ENCODE assay signal across 1 cellular context in the genomic region with DNA sequence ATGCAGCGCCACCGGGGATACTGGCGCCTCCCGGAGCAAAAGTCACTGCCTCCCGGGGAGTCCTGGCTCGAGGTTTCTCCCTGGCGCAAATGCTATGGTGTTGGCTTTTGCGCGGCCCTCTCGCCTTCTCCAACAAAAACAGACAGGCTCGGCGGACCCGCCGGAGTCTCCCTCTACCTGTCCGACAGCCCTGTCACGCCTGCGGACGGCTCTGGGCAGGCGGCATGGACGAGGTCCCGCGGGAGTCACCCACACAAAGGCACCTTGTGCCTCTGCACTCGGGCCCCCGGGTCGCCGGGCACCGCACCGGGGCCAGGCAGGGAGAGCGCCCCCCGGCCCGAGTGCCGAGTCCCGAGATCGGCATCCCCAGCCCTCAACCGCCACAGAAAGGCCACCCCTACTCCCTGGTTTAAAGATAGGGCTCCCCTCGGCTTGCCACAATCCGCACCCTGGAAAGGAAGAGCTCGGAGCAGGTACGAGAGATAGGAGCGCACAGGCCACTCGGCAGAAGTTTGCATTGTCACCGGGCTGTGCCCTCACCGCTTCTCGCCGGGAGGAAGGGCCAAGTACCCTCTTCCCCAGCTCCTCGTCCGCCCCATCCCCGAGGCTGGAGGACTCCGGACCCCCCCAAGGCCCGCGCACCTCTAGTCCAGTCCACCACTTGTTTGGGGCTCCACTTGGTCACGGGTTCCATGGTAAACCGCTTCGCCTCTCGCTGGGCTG.
TF ChIP-seq lines count a peak whose summit lies in the region.

No MANE protein-coding gene starts in this region.

TF ChIP-seq in K562, 482 proteins besides CTCF, POLR2A, EP300 and RAD21 (continues in another document):
- TF ChIP-seq ZNF263 (CRISPR knock-in tag; IDR thresholded peaks at IDR 0.05; ENCODE audit: borderline replicate concordance): peak; percentile 77
- TF ChIP-seq MTA2 (IDR thresholded peaks at IDR 0.05; ENCODE audit: low read depth): peak; percentile 5; the same call in 1 of the 2 replicates
- TF ChIP-seq TEAD4 (IDR thresholded peaks at IDR 0.05; ENCODE audit: low read length): no peak
- TF ChIP-seq TEAD4 (CRISPR knock-in tag; IDR thresholded peaks at IDR 0.05; ENCODE audit: borderline replicate concordance): 0 out of 2 replicates have a peak, but pooled peaks have one; percentile 86
- TF ChIP-seq SRF (CRISPR knock-in tag; IDR thresholded peaks at IDR 0.05): peak in 1 of 2 experiments; percentile 25; a peak in 1 of 4 replicates
- TF ChIP-seq ZNF224 (CRISPR knock-in tag; IDR thresholded peaks at IDR 0.05): peak; percentile 61; the same call in 1 of the 2 replicates
- TF ChIP-seq FOXP1 (CRISPR knock-in tag; IDR thresholded peaks at IDR 0.05): peak; percentile 62
- TF ChIP-seq TAF1 (IDR thresholded peaks at IDR 0.05; ENCODE audit: control insufficient read depth, extremely low read depth, insufficient read depth, low read length, severe bottlenecking): peak; percentile 38
- peak; percentile 70 for TF ChIP-seq L3MBTL2 (IDR thresholded peaks at IDR 0.05)
- TF ChIP-seq, protein P1, sequence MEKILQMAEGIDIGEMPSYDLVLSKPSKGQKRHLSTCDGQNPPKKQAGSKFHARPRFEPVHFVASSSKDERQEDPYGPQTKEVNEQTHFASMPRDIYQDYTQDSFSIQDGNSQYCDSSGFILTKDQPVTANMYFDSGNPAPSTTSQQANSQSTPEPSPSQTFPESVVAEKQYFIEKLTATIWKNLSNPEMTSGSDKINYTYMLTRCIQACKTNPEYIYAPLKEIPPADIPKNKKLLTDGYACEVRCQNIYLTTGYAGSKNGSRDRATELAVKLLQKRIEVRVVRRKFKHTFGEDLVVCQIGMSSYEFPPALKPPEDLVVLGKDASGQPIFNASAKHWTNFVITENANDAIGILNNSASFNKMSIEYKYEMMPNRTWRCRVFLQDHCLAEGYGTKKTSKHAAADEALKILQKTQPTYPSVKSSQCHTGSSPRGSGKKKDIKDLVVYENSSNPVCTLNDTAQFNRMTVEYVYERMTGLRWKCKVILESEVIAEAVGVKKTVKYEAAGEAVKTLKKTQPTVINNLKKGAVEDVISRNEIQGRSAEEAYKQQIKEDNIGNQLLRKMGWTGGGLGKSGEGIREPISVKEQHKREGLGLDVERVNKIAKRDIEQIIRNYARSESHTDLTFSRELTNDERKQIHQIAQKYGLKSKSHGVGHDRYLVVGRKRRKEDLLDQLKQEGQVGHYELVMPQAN (IDR thresholded peaks at IDR 0.05; ENCODE audit: borderline replicate concordance): peak; percentile 15; the same call in 1 of the 2 replicates
- TF ChIP-seq, protein P2, sequence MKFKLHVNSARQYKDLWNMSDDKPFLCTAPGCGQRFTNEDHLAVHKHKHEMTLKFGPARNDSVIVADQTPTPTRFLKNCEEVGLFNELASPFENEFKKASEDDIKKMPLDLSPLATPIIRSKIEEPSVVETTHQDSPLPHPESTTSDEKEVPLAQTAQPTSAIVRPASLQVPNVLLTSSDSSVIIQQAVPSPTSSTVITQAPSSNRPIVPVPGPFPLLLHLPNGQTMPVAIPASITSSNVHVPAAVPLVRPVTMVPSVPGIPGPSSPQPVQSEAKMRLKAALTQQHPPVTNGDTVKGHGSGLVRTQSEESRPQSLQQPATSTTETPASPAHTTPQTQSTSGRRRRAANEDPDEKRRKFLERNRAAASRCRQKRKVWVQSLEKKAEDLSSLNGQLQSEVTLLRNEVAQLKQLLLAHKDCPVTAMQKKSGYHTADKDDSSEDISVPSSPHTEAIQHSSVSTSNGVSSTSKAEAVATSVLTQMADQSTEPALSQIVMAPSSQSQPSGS (CRISPR knock-in tag; IDR thresholded peaks at IDR 0.05): no peak
- TF ChIP-seq POLR2B (IDR thresholded peaks at IDR 0.05; ENCODE audit: low read depth, partially characterized antibody): no peak
- TF ChIP-seq KLF13 (tag; IDR thresholded peaks at IDR 0.05; ENCODE audit: borderline replicate concordance, low read depth): no peak
- 0 out of 4 replicates have a peak, but pooled peaks of 1 of the 2 experiments have one; percentile 9 for TF ChIP-seq HDAC1 (IDR thresholded peaks at IDR 0.05)
- 0 out of 2 replicates have a peak, but pooled peaks have one; percentile 70 for TF ChIP-seq RBM14 (IDR thresholded peaks at IDR 0.05; ENCODE audit: borderline replicate concordance, insufficient read depth, low read depth, low read length)
- no peak for TF ChIP-seq NFYB (IDR thresholded peaks at IDR 0.05; ENCODE audit: extremely low read depth, insufficient read length)
- no peak for TF ChIP-seq CAMTA2 (CRISPR knock-in tag; conservative IDR thresholded peaks at IDR 0.05)
- TF ChIP-seq CCNT2 (IDR thresholded peaks at IDR 0.05; ENCODE audit: borderline replicate concordance, extremely low read depth, insufficient read length, low read depth, low read length): peak; percentile 33
- no peak for TF ChIP-seq PHF20 (IDR thresholded peaks at IDR 0.05; ENCODE audit: partially characterized antibody)
- TF ChIP-seq, protein P3, sequence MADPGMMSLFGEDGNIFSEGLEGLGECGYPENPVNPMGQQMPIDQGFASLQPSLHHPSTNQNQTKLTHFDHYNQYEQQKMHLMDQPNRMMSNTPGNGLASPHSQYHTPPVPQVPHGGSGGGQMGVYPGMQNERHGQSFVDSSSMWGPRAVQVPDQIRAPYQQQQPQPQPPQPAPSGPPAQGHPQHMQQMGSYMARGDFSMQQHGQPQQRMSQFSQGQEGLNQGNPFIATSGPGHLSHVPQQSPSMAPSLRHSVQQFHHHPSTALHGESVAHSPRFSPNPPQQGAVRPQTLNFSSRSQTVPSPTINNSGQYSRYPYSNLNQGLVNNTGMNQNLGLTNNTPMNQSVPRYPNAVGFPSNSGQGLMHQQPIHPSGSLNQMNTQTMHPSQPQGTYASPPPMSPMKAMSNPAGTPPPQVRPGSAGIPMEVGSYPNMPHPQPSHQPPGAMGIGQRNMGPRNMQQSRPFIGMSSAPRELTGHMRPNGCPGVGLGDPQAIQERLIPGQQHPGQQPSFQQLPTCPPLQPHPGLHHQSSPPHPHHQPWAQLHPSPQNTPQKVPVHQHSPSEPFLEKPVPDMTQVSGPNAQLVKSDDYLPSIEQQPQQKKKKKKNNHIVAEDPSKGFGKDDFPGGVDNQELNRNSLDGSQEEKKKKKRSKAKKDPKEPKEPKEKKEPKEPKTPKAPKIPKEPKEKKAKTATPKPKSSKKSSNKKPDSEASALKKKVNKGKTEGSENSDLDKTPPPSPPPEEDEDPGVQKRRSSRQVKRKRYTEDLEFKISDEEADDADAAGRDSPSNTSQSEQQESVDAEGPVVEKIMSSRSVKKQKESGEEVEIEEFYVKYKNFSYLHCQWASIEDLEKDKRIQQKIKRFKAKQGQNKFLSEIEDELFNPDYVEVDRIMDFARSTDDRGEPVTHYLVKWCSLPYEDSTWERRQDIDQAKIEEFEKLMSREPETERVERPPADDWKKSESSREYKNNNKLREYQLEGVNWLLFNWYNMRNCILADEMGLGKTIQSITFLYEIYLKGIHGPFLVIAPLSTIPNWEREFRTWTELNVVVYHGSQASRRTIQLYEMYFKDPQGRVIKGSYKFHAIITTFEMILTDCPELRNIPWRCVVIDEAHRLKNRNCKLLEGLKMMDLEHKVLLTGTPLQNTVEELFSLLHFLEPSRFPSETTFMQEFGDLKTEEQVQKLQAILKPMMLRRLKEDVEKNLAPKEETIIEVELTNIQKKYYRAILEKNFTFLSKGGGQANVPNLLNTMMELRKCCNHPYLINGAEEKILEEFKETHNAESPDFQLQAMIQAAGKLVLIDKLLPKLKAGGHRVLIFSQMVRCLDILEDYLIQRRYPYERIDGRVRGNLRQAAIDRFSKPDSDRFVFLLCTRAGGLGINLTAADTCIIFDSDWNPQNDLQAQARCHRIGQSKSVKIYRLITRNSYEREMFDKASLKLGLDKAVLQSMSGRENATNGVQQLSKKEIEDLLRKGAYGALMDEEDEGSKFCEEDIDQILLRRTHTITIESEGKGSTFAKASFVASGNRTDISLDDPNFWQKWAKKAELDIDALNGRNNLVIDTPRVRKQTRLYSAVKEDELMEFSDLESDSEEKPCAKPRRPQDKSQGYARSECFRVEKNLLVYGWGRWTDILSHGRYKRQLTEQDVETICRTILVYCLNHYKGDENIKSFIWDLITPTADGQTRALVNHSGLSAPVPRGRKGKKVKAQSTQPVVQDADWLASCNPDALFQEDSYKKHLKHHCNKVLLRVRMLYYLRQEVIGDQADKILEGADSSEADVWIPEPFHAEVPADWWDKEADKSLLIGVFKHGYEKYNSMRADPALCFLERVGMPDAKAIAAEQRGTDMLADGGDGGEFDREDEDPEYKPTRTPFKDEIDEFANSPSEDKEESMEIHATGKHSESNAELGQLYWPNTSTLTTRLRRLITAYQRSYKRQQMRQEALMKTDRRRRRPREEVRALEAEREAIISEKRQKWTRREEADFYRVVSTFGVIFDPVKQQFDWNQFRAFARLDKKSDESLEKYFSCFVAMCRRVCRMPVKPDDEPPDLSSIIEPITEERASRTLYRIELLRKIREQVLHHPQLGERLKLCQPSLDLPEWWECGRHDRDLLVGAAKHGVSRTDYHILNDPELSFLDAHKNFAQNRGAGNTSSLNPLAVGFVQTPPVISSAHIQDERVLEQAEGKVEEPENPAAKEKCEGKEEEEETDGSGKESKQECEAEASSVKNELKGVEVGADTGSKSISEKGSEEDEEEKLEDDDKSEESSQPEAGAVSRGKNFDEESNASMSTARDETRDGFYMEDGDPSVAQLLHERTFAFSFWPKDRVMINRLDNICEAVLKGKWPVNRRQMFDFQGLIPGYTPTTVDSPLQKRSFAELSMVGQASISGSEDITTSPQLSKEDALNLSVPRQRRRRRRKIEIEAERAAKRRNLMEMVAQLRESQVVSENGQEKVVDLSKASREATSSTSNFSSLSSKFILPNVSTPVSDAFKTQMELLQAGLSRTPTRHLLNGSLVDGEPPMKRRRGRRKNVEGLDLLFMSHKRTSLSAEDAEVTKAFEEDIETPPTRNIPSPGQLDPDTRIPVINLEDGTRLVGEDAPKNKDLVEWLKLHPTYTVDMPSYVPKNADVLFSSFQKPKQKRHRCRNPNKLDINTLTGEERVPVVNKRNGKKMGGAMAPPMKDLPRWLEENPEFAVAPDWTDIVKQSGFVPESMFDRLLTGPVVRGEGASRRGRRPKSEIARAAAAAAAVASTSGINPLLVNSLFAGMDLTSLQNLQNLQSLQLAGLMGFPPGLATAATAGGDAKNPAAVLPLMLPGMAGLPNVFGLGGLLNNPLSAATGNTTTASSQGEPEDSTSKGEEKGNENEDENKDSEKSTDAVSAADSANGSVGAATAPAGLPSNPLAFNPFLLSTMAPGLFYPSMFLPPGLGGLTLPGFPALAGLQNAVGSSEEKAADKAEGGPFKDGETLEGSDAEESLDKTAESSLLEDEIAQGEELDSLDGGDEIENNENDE (IDR thresholded peaks at IDR 0.05; ENCODE audit: low read depth, low read length): no peak
- 0 out of 2 replicates have a peak, but pooled peaks have one; percentile 49 for TF ChIP-seq ZNF232 (CRISPR knock-in tag; IDR thresholded peaks at IDR 0.05)
- TF ChIP-seq TBP (optimal IDR thresholded peaks at IDR 0.05; ENCODE audit: low read depth, low read length): peak; percentile 19
- TF ChIP-seq, protein P4, sequence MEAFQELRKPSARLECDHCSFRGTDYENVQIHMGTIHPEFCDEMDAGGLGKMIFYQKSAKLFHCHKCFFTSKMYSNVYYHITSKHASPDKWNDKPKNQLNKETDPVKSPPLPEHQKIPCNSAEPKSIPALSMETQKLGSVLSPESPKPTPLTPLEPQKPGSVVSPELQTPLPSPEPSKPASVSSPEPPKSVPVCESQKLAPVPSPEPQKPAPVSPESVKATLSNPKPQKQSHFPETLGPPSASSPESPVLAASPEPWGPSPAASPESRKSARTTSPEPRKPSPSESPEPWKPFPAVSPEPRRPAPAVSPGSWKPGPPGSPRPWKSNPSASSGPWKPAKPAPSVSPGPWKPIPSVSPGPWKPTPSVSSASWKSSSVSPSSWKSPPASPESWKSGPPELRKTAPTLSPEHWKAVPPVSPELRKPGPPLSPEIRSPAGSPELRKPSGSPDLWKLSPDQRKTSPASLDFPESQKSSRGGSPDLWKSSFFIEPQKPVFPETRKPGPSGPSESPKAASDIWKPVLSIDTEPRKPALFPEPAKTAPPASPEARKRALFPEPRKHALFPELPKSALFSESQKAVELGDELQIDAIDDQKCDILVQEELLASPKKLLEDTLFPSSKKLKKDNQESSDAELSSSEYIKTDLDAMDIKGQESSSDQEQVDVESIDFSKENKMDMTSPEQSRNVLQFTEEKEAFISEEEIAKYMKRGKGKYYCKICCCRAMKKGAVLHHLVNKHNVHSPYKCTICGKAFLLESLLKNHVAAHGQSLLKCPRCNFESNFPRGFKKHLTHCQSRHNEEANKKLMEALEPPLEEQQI (IDR thresholded peaks at IDR 0.05): no peak
- TF ChIP-seq, protein P5, sequence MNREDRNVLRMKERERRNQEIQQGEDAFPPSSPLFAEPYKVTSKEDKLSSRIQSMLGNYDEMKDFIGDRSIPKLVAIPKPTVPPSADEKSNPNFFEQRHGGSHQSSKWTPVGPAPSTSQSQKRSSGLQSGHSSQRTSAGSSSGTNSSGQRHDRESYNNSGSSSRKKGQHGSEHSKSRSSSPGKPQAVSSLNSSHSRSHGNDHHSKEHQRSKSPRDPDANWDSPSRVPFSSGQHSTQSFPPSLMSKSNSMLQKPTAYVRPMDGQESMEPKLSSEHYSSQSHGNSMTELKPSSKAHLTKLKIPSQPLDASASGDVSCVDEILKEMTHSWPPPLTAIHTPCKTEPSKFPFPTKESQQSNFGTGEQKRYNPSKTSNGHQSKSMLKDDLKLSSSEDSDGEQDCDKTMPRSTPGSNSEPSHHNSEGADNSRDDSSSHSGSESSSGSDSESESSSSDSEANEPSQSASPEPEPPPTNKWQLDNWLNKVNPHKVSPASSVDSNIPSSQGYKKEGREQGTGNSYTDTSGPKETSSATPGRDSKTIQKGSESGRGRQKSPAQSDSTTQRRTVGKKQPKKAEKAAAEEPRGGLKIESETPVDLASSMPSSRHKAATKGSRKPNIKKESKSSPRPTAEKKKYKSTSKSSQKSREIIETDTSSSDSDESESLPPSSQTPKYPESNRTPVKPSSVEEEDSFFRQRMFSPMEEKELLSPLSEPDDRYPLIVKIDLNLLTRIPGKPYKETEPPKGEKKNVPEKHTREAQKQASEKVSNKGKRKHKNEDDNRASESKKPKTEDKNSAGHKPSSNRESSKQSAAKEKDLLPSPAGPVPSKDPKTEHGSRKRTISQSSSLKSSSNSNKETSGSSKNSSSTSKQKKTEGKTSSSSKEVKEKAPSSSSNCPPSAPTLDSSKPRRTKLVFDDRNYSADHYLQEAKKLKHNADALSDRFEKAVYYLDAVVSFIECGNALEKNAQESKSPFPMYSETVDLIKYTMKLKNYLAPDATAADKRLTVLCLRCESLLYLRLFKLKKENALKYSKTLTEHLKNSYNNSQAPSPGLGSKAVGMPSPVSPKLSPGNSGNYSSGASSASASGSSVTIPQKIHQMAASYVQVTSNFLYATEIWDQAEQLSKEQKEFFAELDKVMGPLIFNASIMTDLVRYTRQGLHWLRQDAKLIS (CRISPR knock-in tag; IDR thresholded peaks at IDR 0.05): 0 out of 2 replicates have a peak, but pooled peaks have one; percentile 39
- TF ChIP-seq LCOR (CRISPR knock-in tag; IDR thresholded peaks at IDR 0.05): no peak
- no peak for TF ChIP-seq BRD4 (IDR thresholded peaks at IDR 0.05)
- TF ChIP-seq ZFP30 (CRISPR knock-in tag; IDR thresholded peaks at IDR 0.05; ENCODE audit: borderline replicate concordance): no peak
- peak in 1 of 2 experiments; percentile 13; a peak in 1 of 4 replicates for TF ChIP-seq SIN3A (IDR thresholded peaks at IDR 0.05; ENCODE audit: borderline replicate concordance in 2 of 2, control insufficient read depth in 1 of 2, low read depth in 2 of 2, low read length in 2 of 2)
- TF ChIP-seq SIN3B (IDR thresholded peaks at IDR 0.05; ENCODE audit: low read depth): 0 out of 2 replicates have a peak, but pooled peaks have one; percentile 20
